Comparison of ENCODE assay signal across 8 cellular contexts in the genomic region with DNA sequence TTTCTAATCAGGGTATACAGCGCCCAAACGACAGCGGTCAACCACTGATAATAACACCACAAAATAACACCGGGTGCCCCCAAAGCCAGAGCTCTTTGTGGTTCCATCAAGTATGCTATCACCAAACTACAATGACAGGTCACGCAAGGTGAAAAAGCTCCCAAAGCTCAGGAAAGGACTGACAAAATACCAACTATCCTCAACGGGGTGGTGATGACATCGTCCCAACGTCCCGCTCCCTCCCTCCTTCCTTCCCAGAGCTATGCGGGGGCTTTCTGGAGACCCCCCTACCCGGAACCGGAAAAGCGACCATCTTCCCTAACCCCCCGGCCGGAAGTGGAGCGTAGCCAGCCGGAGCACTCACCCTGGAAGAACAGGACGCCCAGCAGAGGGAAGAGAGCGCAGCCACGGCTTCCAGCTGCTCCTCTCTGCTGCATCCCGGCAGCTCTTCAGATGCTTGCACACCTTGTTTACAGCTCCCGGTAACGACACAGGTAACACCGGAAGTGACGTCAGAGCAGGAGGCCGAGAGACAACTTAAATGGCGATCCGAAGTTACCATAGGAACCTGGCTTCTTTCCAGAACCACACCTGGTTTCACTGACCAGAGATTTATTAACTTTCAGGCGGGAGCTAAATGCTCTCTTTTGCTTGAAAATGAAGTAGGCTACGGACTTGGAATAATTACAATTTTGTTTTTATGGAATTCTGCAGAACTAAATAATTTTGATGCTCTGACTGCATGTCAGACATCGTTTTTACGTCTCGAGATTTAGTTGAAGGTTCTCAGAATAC. TPM values are rescaled to one million over a fixed set of nuclear protein-coding genes. Genes with fewer than 3 reads are reported as not detected.
A peak's percentile ranks its signal among the peaks of the same experiment; 100 is the strongest.
DNase-seq lines count a peak whose midpoint lies in the region; ATAC-seq and TF ChIP-seq lines count a peak whose summit lies in the region.

A gene with protein sequence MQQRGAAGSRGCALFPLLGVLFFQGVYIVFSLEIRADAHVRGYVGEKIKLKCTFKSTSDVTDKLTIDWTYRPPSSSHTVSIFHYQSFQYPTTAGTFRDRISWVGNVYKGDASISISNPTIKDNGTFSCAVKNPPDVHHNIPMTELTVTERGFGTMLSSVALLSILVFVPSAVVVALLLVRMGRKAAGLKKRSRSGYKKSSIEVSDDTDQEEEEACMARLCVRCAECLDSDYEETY (minus strand): TSS at position 508 of the 795 bp plus-strand sequence. CDS start 71 bp downstream, at position 437.

- no peaks in the 10 kb centered on the region for H3K9me2 ChIP-seq in PC-9 (ENCODE audit: insufficient read depth)

- peak within 1 kb of the TSS; percentile 91 for H3K27ac ChIP-seq in CD4-positive, alpha-beta T cell (ENCODE audit: low read depth, low read length)
- H3K27ac ChIP-seq in PC-9 (peak within 1 kb of the TSS; percentile 88), esophagus muscularis mucosa (replicated peaks in 1 of 4) (peak within 1 kb of the TSS; percentile 59 to 75 (median 65))

- no peaks in the 10 kb centered on the region for H4K20me1 ChIP-seq in PC-9 (ENCODE audit: insufficient read depth)

- no peaks in the 10 kb centered on the region for H3K9me3 ChIP-seq in CD4-positive, alpha-beta T cell (ENCODE audit: control insufficient read depth, low read length)
- H3K9me3 ChIP-seq in PC-9 (ENCODE audit: insufficient read depth, low read depth) (no peaks in the 10 kb centered on the region), esophagus muscularis mucosa (no peaks in the 10 kb centered on the region), mucosa of stomach (ENCODE audit: control insufficient read depth, low read length) (no peaks in the 10 kb centered on the region)

- H3K9ac ChIP-seq in mucosa of stomach (ENCODE audit: low read length) = peak within 1 kb of the TSS; percentile 98

- TSS peak; percentile 73 for BruUV-seq in PC-9 (replicated peaks; lab: Mats Ljungman, UMichigan)

- 2% methylated on average over 30 of the region's 33 CpGs for WGBS in esophagus muscularis mucosa

- intact Hi-C loops in CD4-positive, alpha-beta T cell (cut with DNase I, micrococcal nuclease) = loop anchor here in 1 of 2 experiments (1.0 to 10.0 kb wide), 3 partner anchors 22 to 53 kb away; a partner anchor contains a TSS
- intact Hi-C loops in PC-9 (cut with micrococcal nuclease; ENCODE audit: unreplicated experiment) (loop anchor here (1.0 to 2.0 kb wide), 4 partner anchors 11 to 183 kb away; no protein-coding TSS in a partner anchor), esophagus muscularis mucosa (cut with DNase I) (no loop called here)

- H3K79me2 ChIP-seq in PC-9 (ENCODE audit: low read depth) = peaks cover 43% of the 10 kb centered on the region

- TF ChIP-seq CTCF in CD4-positive, alpha-beta T cell (IDR thresholded peaks at IDR 0.05) = no peak
- TF ChIP-seq CTCF in PC-9 (conservative IDR thresholded peaks at IDR 0.05) (0 out of 2 replicates have a peak, but pooled peaks have one; percentile 2), esophagus muscularis mucosa (IDR thresholded peaks at IDR 0.05) (no peak)

- ATAC-seq in CD4-positive, alpha-beta T cell (ENCODE audit: poor library complexity) = peak; percentile 86
- ATAC-seq in GM21423 (IDR thresholded peaks at IDR 0.05; ENCODE audit: unreplicated experiment) = peak; percentile 77
- ATAC-seq in activated T-cell treated with anti-CD3 and anti-CD28 coated beads, Interleukin-2, amount 50 U/mL, for 72 hours (replicated peaks in 1 of 2) = peak; percentile 65 to 77

- H3K4me3 ChIP-seq in PC-9 (peak within 1 kb of the TSS; percentile 72), esophagus muscularis mucosa (peak within 1 kb of the TSS; percentile 66 to 82 (median 70)), mucosa of stomach (ENCODE audit: low read length) (peak within 1 kb of the TSS; percentile 98)

- no peaks in the 10 kb centered on the region for H3K9me3 Mint-ChIP-seq in CD4-positive, alpha-beta T cell
- no peaks in the 10 kb centered on the region for H3K9me3 Mint-ChIP-seq in activated T-cell treated with anti-CD3 and anti-CD28 coated beads, Interleukin-2, amount 50 U/mL, for 72 hours

- DNase-seq in CD4-positive, alpha-beta T cell = peak; percentile 72 to 89 (median 78)
- DNase-seq in KG1 (lab: John Stamatoyannopoulos, UW) = peak; percentile 94
- peak; percentile 86 to 99 for DNase-seq in PC-9
- DNase-seq in activated T-cell treated with anti-CD3 and anti-CD28 coated beads, Interleukin-2, amount 50 U/mL, for 72 hours = peak; percentile 85 to 86
- DNase-seq in esophagus muscularis mucosa (ENCODE audit: extremely low spot score) = no peak
- DNase-seq in stimulated activated CD8-positive, alpha-beta memory T cell treated with anti-CD3 and anti-CD28 coated beads, Interleukin-4, amount 100 ng/mL, for 4 hours (ENCODE audit: low read depth in 2 of 2, low spot score in 1 of 2) = peak; percentile 60 to 72

- H3K4me1 Mint-ChIP-seq in CD4-positive, alpha-beta T cell (ENCODE audit: low read depth) = peaks cover 49% of the 10 kb centered on the region
- peaks cover 54% of the 10 kb centered on the region for H3K4me1 Mint-ChIP-seq in activated T-cell treated with anti-CD3 and anti-CD28 coated beads, Interleukin-2, amount 50 U/mL, for 72 hours (ENCODE audit: low read depth)

- H3K27me3 ChIP-seq in CD4-positive, alpha-beta T cell (ENCODE audit: control insufficient read depth, insufficient read depth, low read length) = no peaks in the 10 kb centered on the region
- H3K27me3 ChIP-seq in PC-9 (ENCODE audit: insufficient read depth, low read depth) = no peaks in the 10 kb centered on the region
- H3K27me3 ChIP-seq in esophagus muscularis mucosa = peaks cover 0 to 32% (median 0%) of the 10 kb centered on the region in 4 donors
- no peaks in the 10 kb centered on the region for H3K27me3 ChIP-seq in mucosa of stomach (ENCODE audit: control insufficient read depth, insufficient read depth, low read length)

- no peaks in the 10 kb centered on the region for H3K27me3 Mint-ChIP-seq in CD4-positive, alpha-beta T cell
- H3K27me3 Mint-ChIP-seq in activated T-cell treated with anti-CD3 and anti-CD28 coated beads, Interleukin-2, amount 50 U/mL, for 72 hours (ENCODE audit: low read depth) = no peaks in the 10 kb centered on the region

- H3K4me2 ChIP-seq in PC-9 = peak within 1 kb of the TSS; percentile 86

- CTCF ChIA-PET in CD4-positive, alpha-beta T cell (lab: Charles Lee) = interaction anchor here (0.9 to 2.7 kb wide), 7 partner anchors 9 to 101 kb away, joined by 3 to 18 read pairs (median 4); no protein-coding TSS in a partner anchor
- CTCF ChIA-PET in PC-9 (lab: Charles Lee) = interaction anchor here (1.0 kb wide), 1 partner anchor 53 kb away, joined by 3 read pairs; no protein-coding TSS in a partner anchor

- no peak for TF ChIP-seq EP300 in esophagus muscularis mucosa (IDR thresholded peaks at IDR 0.05)

- peak within 1 kb of the TSS; percentile 98 for H3K27ac Mint-ChIP-seq in CD4-positive, alpha-beta T cell
- H3K27ac Mint-ChIP-seq in activated T-cell treated with anti-CD3 and anti-CD28 coated beads, Interleukin-2, amount 50 U/mL, for 72 hours = peak within 1 kb of the TSS; percentile 98

- H3K4me3 Mint-ChIP-seq in CD4-positive, alpha-beta T cell = peak within 1 kb of the TSS; percentile 96
- H3K4me3 Mint-ChIP-seq in activated T-cell treated with anti-CD3 and anti-CD28 coated beads, Interleukin-2, amount 50 U/mL, for 72 hours = peak within 1 kb of the TSS; percentile 97 to 98

- no peak for TF ChIP-seq POLR2A in esophagus muscularis mucosa (IDR thresholded peaks at IDR 0.05; ENCODE audit: low read depth)

- H3K36me3 Mint-ChIP-seq in CD4-positive, alpha-beta T cell (ENCODE audit: low read depth) = peaks cover 26% of the 10 kb centered on the region
- H3K36me3 Mint-ChIP-seq in activated T-cell treated with anti-CD3 and anti-CD28 coated beads, Interleukin-2, amount 50 U/mL, for 72 hours (ENCODE audit: insufficient read depth in 2 of 2) = peaks cover 4 to 21% of the 10 kb centered on the region in 2 donors

- peaks cover 32% of the 10 kb centered on the region for H3K4me1 ChIP-seq in PC-9 (replicated peaks; ENCODE audit: insufficient read depth)
- peaks cover 0 to 17% (median 8%) of the 10 kb centered on the region in 4 donors for H3K4me1 ChIP-seq in esophagus muscularis mucosa
- peaks cover 11% of the 10 kb centered on the region for H3K4me1 ChIP-seq in mucosa of stomach (ENCODE audit: control insufficient read depth, insufficient read depth, low read length)

- H3K36me3 ChIP-seq in PC-9 (ENCODE audit: low read depth) (peaks cover 5% of the 10 kb centered on the region; the same call in 1 of the 2 replicates), esophagus muscularis mucosa (no peaks in the 10 kb centered on the region), mucosa of stomach (ENCODE audit: control insufficient read depth, insufficient read depth, low read length) (no peaks in the 10 kb centered on the region)

- peaks cover 37% of the 10 kb centered on the region for H3F3A ChIP-seq in PC-9 (ENCODE audit: insufficient read depth, low read depth)

- H2AFZ ChIP-seq in PC-9 = peak within 1 kb of the TSS; percentile 86

- POLR2A ChIA-PET in CD4-positive, alpha-beta T cell (lab: Charles Lee) = interaction anchor here (0.8 to 3.3 kb wide), 23 partner anchors 9 to 184 kb away, joined by 3 to 49 read pairs (median 6); a partner anchor contains a TSS
- POLR2A ChIA-PET in PC-9 (lab: Charles Lee; ENCODE audit: unreplicated experiment) = interaction anchor here (0.5 to 0.9 kb wide), 7 partner anchors 10 to 109 kb away, joined by 3 to 11 read pairs (median 3); a partner anchor contains a TSS

RNA-seq across cellular contexts. Expression of the gene that starts here (rescaled TPM):
- 10 to 100 TPM; 29.0 to 30.2 TPM for total RNA-seq in CD4-positive, alpha-beta T cell
- total RNA-seq in PC-9 (2021) (13.4 and 16.8 TPM in 2 replicates), esophagus muscularis mucosa (under 1 TPM; 0.42 to 0.52 (median 0.48) TPM)
- 10 to 100 TPM; 71.3 to 76.3 TPM for total RNA-seq in activated T-cell treated with anti-CD3 and anti-CD28 coated beads, Interleukin-2, amount 50 U/mL, for 72 hours
